19 cellular contexts compared by ENCODE assay signal in the genomic region with DNA sequence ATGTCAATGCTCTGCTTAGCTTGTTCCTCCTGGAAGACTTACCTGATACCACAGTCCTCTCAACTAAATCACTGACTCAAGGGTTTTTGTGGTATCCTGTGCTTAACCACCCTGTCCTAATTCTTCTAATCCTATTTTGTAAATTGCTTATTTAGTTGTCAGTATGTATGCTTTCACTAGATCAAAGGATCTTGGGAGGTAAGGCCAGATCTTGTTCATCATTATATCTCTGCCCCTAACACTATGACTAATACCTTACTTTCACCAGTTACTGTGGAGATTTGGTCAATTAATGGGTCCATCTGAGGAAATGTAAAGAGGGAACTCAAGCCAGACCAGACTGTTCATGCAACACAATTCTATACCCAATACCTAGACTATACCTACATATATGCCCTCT.
DNase-seq lines count a peak whose midpoint lies in the region; ATAC-seq, FAIRE-seq and TF ChIP-seq lines count a peak whose summit lies in the region.
"Had no signal": no experiment of that assay in that cellular context is flagged by ENCODE, and none has a peak within 500 bp of the region (broad histone marks: within the 10 kb centered on the region; RNA-seq: fewer than 3 reads in every experiment).

No MANE protein-coding gene starts in this region.

- H2BK20ac ChIP-seq in IMR-90 (ENCODE audit: low read depth, low read length) = peak overlapping the region; percentile 23; the same call in 1 of the 2 replicates

- H3K14ac ChIP-seq in IMR-90 (replicated peaks; ENCODE audit: low read depth, low read length) = peak overlapping the region; percentile 63; the same call in 1 of the 2 replicates

- no peaks in the 10 kb centered on the region for H3K27me3 Mint-ChIP-seq in astrocyte (ENCODE audit: low read depth, unreplicated experiment)
- peaks cover 8% of the 10 kb centered on the region for H3K27me3 Mint-ChIP-seq in activated naive CD4-positive, alpha-beta T cell treated with anti-CD3 and anti-CD28 coated beads for 36 hours (ENCODE audit: low read depth)
- H3K27me3 Mint-ChIP-seq: CD4-positive, alpha-beta memory T cell had no signal

- H3K36me3 Mint-ChIP-seq in astrocyte (ENCODE audit: low read depth, unreplicated experiment) = peaks cover 2% of the 10 kb centered on the region
- no peaks in the 10 kb centered on the region for H3K36me3 Mint-ChIP-seq in activated naive CD4-positive, alpha-beta T cell treated with anti-CD3 and anti-CD28 coated beads for 36 hours (ENCODE audit: low read depth)
- H3K36me3 Mint-ChIP-seq: CD14-positive monocyte; CD4-positive, alpha-beta memory T cell had no signal

- POLR2A ChIA-PET in IMR-90 (lab: Charles Lee; ENCODE audit: unreplicated experiment) = no interaction called here

- peaks cover 3 to 21% of the 10 kb centered on the region in 2 experiments; a peak in 3 of 4 replicates for H3K79me1 ChIP-seq in IMR-90 (ENCODE audit: low read depth in 1 of 2, low read length in 2 of 2)
- H3K79me1 ChIP-seq in mesendoderm (ENCODE audit: low read length) = no peaks in the 10 kb centered on the region

- H3K9me1 ChIP-seq in IMR-90 (ENCODE audit: insufficient read depth, low read length) = peaks cover 4% of the 10 kb centered on the region

- H3K79me2 ChIP-seq in astrocyte (ENCODE audit: insufficient read depth, low read length) (no peaks in the 10 kb centered on the region), smooth muscle cell (ENCODE audit: low read depth) (peaks cover 15% of the 10 kb centered on the region), mesendoderm (ENCODE audit: control insufficient read depth, insufficient read depth, low read length) (no peaks in the 10 kb centered on the region)

- DNase-seq in IMR-90 (no peak), astrocyte (ENCODE audit: low read depth) (no peak), smooth muscle cell (lab: John Stamatoyannopoulos, UW; ENCODE audit: unreplicated experiment) (no peak), LoVo (ENCODE audit: low spot score) (no peak), mesendoderm (no peak), mucosa of gallbladder (ENCODE audit: low spot score) (no peak)
- no peak for DNase-seq in activated naive CD4-positive, alpha-beta T cell treated with anti-CD3 and anti-CD28 coated beads for 36 hours
- DNase-seq: CD4-positive, alpha-beta memory T cell; DMS153; DMS79; GF-D8; H9 had no signal

- H3F3A ChIP-seq in smooth muscle cell (ENCODE audit: low read depth) = peaks cover 14% of the 10 kb centered on the region

- no peak for TF ChIP-seq CTCF in IMR-90 (conservative IDR thresholded peaks at IDR 0.05; ENCODE audit: low read depth, low read length)
- TF ChIP-seq CTCF in astrocyte (IDR thresholded peaks at IDR 0.05; ENCODE audit: insufficient read depth, low read depth, low read length) = no peak
- no peak for TF ChIP-seq CTCF in smooth muscle cell (IDR thresholded peaks at IDR 0.05; ENCODE audit: borderline replicate concordance, insufficient read depth, poor library complexity, severe bottlenecking)

- H2AK5ac ChIP-seq in IMR-90 (ENCODE audit: low read depth, low read length) (no peak overlapping the region), mesendoderm (ENCODE audit: low read length) (no peak overlapping the region)

- H3K9ac ChIP-seq in IMR-90 (ENCODE audit: low read depth, low read length) (no peak overlapping the region), astrocyte (ENCODE audit: low read length) (no peak overlapping the region), smooth muscle cell (ENCODE audit: low read depth) (no peak overlapping the region), mesendoderm (ENCODE audit: low read length) (no peak overlapping the region)
- H3K9ac ChIP-seq: BLaER1 had no signal

- H2BK15ac ChIP-seq in IMR-90 (ENCODE audit: low read depth, low read length) (peak overlapping the region; percentile 3; the same call in 1 of the 3 replicates), mesendoderm (replicated peaks; ENCODE audit: low read depth) (no peak overlapping the region)

- peak overlapping the region; percentile 5 for H2BK5ac ChIP-seq in IMR-90 (ENCODE audit: low read depth, low read length, poor library complexity, severe bottlenecking)
- no peak overlapping the region for H2BK5ac ChIP-seq in mesendoderm (ENCODE audit: low read length)

- no peak overlapping the region for H2AK9ac ChIP-seq in IMR-90 (replicated peaks; ENCODE audit: low read depth, low read length, poor library complexity)

- FAIRE-seq in astrocyte (lab: Jason Lieb, UNC) = peak; percentile 20
- FAIRE-seq: A549, H1, K562 had no signal

- in situ Hi-C loops in IMR-90 (cut with MboI; ENCODE audit: low sequenced_read_pairs) = no loop called here

- H3K4ac ChIP-seq in IMR-90 (ENCODE audit: low read depth, low read length) (peak overlapping the region; percentile 37), mesendoderm (ENCODE audit: low read depth, low read length) (no peak overlapping the region)

- dilution Hi-C loops in IMR-90 (cut with HindIII; ENCODE audit: low sequenced_read_pairs, unreplicated experiment) = no loop called here

- no peak for TF ChIP-seq RAD21 in IMR-90 (IDR thresholded peaks at IDR 0.05; ENCODE audit: low read length)

- no peak overlapping the region for H4K8ac ChIP-seq in IMR-90 (ENCODE audit: low read depth in 2 of 2, low read length in 2 of 2)
- no peak overlapping the region for H4K8ac ChIP-seq in mesendoderm (ENCODE audit: low read depth, low read length)

- H3K4me2 ChIP-seq in IMR-90 (ENCODE audit: low read depth, low read length) = no peak overlapping the region
- no peak overlapping the region for H3K4me2 ChIP-seq in astrocyte (ENCODE audit: low read length)
- H3K4me2 ChIP-seq in smooth muscle cell = peak overlapping the region; percentile 51
- no peak overlapping the region for H3K4me2 ChIP-seq in mesendoderm (ENCODE audit: low read length)
- H3K4me2 ChIP-seq: A549, BLaER1 had no signal

- H3K4me1 ChIP-seq in IMR-90 (ENCODE audit: control insufficient read depth, insufficient read depth, low read length) (peaks cover 11% of the 10 kb centered on the region), astrocyte (ENCODE audit: insufficient read depth, low read length) (peaks cover 9% of the 10 kb centered on the region), smooth muscle cell (ENCODE audit: low read depth) (peaks cover 9% of the 10 kb centered on the region), mesendoderm (ENCODE audit: control insufficient read depth, low read depth, low read length) (peaks cover 7% of the 10 kb centered on the region)
- H3K4me1 ChIP-seq: BLaER1 had no signal

- peak overlapping the region; percentile 14; the same call in 1 of the 2 replicates for H2BK120ac ChIP-seq in IMR-90 (ENCODE audit: low read depth, low read length)
- no peak overlapping the region for H2BK120ac ChIP-seq in mesendoderm (ENCODE audit: low read depth, low read length)

- no peak overlapping the region for H3K27ac ChIP-seq in IMR-90 (ENCODE audit: insufficient read depth, low read length)
- no peak overlapping the region for H3K27ac ChIP-seq in astrocyte (ENCODE audit: low read depth, low read length)
- peak overlapping the region; percentile 84 for H3K27ac ChIP-seq in smooth muscle cell (ENCODE audit: low read depth)
- no peak overlapping the region for H3K27ac ChIP-seq in mesendoderm (ENCODE audit: low read depth, low read length)
- H3K27ac ChIP-seq: A549, BLaER1, HL-60 had no signal

- no peaks in the 10 kb centered on the region for H3K9me3 Mint-ChIP-seq in astrocyte (ENCODE audit: unreplicated experiment)
- H3K9me3 Mint-ChIP-seq in activated naive CD4-positive, alpha-beta T cell treated with anti-CD3 and anti-CD28 coated beads for 36 hours = no peaks in the 10 kb centered on the region
- H3K9me3 Mint-ChIP-seq: H9 had no signal

- no peaks in the 10 kb centered on the region for H4K20me1 ChIP-seq in IMR-90 (ENCODE audit: insufficient read depth, low read length)
- no peaks in the 10 kb centered on the region for H4K20me1 ChIP-seq in astrocyte (ENCODE audit: insufficient read depth, low read length)
- no peaks in the 10 kb centered on the region for H4K20me1 ChIP-seq in smooth muscle cell (ENCODE audit: low read depth)
- H4K20me1 ChIP-seq: BLaER1 had no signal

- H3K36me3 ChIP-seq in IMR-90 (ENCODE audit: control insufficient read depth, insufficient read depth, low read length) (no peaks in the 10 kb centered on the region), astrocyte (ENCODE audit: insufficient read depth, low read length) (no peaks in the 10 kb centered on the region), smooth muscle cell (ENCODE audit: low read depth) (no peaks in the 10 kb centered on the region), mesendoderm (ENCODE audit: control insufficient read depth, insufficient read depth, low read length) (no peaks in the 10 kb centered on the region)
- H3K36me3 ChIP-seq: BLaER1 had no signal

- H3K23ac ChIP-seq in IMR-90 (ENCODE audit: low read depth, low read length) (no peak overlapping the region), mesendoderm (ENCODE audit: low read length) (no peak overlapping the region)

- H4K5ac ChIP-seq in IMR-90 (ENCODE audit: low read depth, low read length) (no peak overlapping the region), mesendoderm (ENCODE audit: low read length) (no peak overlapping the region)

- TF ChIP-seq POLR2A in IMR-90 (IDR thresholded peaks at IDR 0.05; ENCODE audit: low read depth, low read length) = no peak

- H3K56ac ChIP-seq in IMR-90 (ENCODE audit: extremely low read depth, insufficient read depth, low read length) (no peak overlapping the region), mesendoderm (ENCODE audit: low read length) (no peak overlapping the region)

- no peak overlapping the region for H3K4me3 Mint-ChIP-seq in astrocyte (ENCODE audit: unreplicated experiment)
- H3K4me3 Mint-ChIP-seq in activated naive CD4-positive, alpha-beta T cell treated with anti-CD3 and anti-CD28 coated beads for 36 hours = no peak overlapping the region
- H3K4me3 Mint-ChIP-seq: CD14-positive monocyte; CD4-positive, alpha-beta memory T cell; H9 had no signal

- no peak overlapping the region for H2AFZ ChIP-seq in IMR-90 (replicated peaks; ENCODE audit: low read length, poor library complexity)
- no peak overlapping the region for H2AFZ ChIP-seq in astrocyte (ENCODE audit: low read depth, low read length)
- H2AFZ ChIP-seq in smooth muscle cell (ENCODE audit: low read depth) = no peak overlapping the region

- H3K9me3 ChIP-seq in IMR-90 (ENCODE audit: control insufficient read depth, insufficient read depth, low read length) (no peaks in the 10 kb centered on the region), astrocyte (ENCODE audit: insufficient read depth, low read depth, low read length) (no peaks in the 10 kb centered on the region), smooth muscle cell (replicated peaks; ENCODE audit: low read depth) (no peaks in the 10 kb centered on the region)
- H3K9me3 ChIP-seq: A549, BLaER1 had no signal

- H4K91ac ChIP-seq in IMR-90 (ENCODE audit: insufficient read depth, low read depth, low read length) = peak overlapping the region; percentile 5; the same call in 1 of the 2 replicates

- ATAC-seq in GM19463 (IDR thresholded peaks at IDR 0.05; ENCODE audit: unreplicated experiment) (peak; percentile 48), IMR-90 (ENCODE audit: low read depth) (no peak)
- ATAC-seq: A549, K562 had no signal

- peaks cover 19% of the 10 kb centered on the region for H3K4me1 Mint-ChIP-seq in astrocyte (ENCODE audit: low read depth, unreplicated experiment)
- no peaks in the 10 kb centered on the region for H3K4me1 Mint-ChIP-seq in activated naive CD4-positive, alpha-beta T cell treated with anti-CD3 and anti-CD28 coated beads for 36 hours (ENCODE audit: low read depth)
- H3K4me1 Mint-ChIP-seq: CD14-positive monocyte; CD4-positive, alpha-beta memory T cell had no signal

- BruUV-seq in IMR-90 (replicated peaks; lab: Mats Ljungman, UMichigan) = no TSS peak

- no peak overlapping the region for H3K4me3 ChIP-seq in IMR-90 (ENCODE audit: insufficient read depth, low read depth, low read length)
- no peak overlapping the region for H3K4me3 ChIP-seq in astrocyte (ENCODE audit: insufficient read depth, low read depth, low read length)
- no peak overlapping the region for H3K4me3 ChIP-seq in smooth muscle cell
- no peak overlapping the region for H3K4me3 ChIP-seq in mesendoderm (ENCODE audit: low read length)
- H3K4me3 ChIP-seq: A549, BLaER1, K562 had no signal

- H3K18ac ChIP-seq in IMR-90 (ENCODE audit: low read depth, low read length) (no peak overlapping the region), mesendoderm (ENCODE audit: low read length) (no peak overlapping the region)

- intact Hi-C loops in IMR-90 (cut with micrococcal nuclease) = loop anchor here (5.0 kb wide), 1 partner anchor 203 kb away; a partner anchor contains a TSS
- intact Hi-C loops in activated naive CD4-positive, alpha-beta T cell treated with anti-CD3 and anti-CD28 coated beads for 36 hours (cut with micrococcal nuclease) = no loop called here

- H3K27me3 ChIP-seq in IMR-90 (ENCODE audit: control insufficient read depth, insufficient read depth, low read length) (no peaks in the 10 kb centered on the region), astrocyte (ENCODE audit: insufficient read depth, low read length) (no peaks in the 10 kb centered on the region), smooth muscle cell (ENCODE audit: low read depth) (no peaks in the 10 kb centered on the region), mesendoderm (ENCODE audit: insufficient read depth, low read length, poor library complexity) (no peaks in the 10 kb centered on the region)
- H3K27me3 ChIP-seq: BLaER1 had no signal

- CTCF ChIA-PET in IMR-90 (lab: Yijun Ruan, JAX) = no interaction called here
- CTCF ChIA-PET in activated naive CD4-positive, alpha-beta T cell treated with anti-CD3 and anti-CD28 coated beads for 36 hours (lab: Charles Lee) = no interaction called here

- H3K27ac Mint-ChIP-seq in astrocyte (ENCODE audit: unreplicated experiment) = no peak overlapping the region
- H3K27ac Mint-ChIP-seq in activated naive CD4-positive, alpha-beta T cell treated with anti-CD3 and anti-CD28 coated beads for 36 hours = no peak overlapping the region
- H3K27ac Mint-ChIP-seq: CD14-positive monocyte; CD4-positive, alpha-beta memory T cell; H9 had no signal
